Comparison of ENCODE assay signal across 14 cellular contexts in the genomic region with DNA sequence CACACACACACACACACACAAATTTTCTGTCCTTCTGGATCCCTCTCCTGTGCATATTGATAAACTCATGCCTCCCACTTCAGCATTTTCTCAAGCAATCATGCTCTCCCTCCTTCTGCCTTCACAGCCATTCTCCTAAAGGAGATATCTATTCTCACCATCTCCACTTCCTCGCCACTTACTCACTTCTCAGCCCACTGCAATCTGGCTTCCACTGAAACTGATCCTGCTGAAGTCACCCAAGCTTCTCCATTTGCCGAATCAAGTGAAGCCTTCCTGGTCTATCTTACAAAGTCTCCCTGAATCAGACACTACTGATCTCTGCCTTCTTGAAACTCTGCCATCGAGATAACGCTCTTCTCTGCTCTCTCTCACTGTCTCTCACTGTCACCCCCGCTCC. TPM values are rescaled to one million over a fixed set of nuclear protein-coding genes. Genes with fewer than 3 reads are reported as not detected.
"Had no signal": no experiment of that assay in that cellular context is flagged by ENCODE, and none has a peak within 500 bp of the region (broad histone marks: within the 10 kb centered on the region; RNA-seq: fewer than 3 reads in every experiment).

No MANE protein-coding gene starts in this region.

- H3K9me3 ChIP-seq: esophagus squamous epithelium, upper lobe of left lung had no signal

- H3K27ac ChIP-seq: esophagus squamous epithelium, upper lobe of left lung had no signal

- H3K27me3 ChIP-seq: upper lobe of left lung had no signal

- H3K36me3 ChIP-seq: esophagus squamous epithelium, upper lobe of left lung had no signal

- H3K4me3 ChIP-seq: esophagus squamous epithelium, upper lobe of left lung had no signal

- H3K4me1 ChIP-seq: esophagus squamous epithelium, upper lobe of left lung had no signal

- DNase-seq: activated CD4-positive, alpha-beta T cell treated with anti-CD3 and anti-CD28 coated beads, Interleukin-2, amount 10 ng/mL, durations not matched to agents 7 days and 5 days; activated CD4-positive, CD25-positive, alpha-beta regulatory T cell; activated gamma-delta T cell treated with Interleukin-2 at 50 U/mL for 16 hours; activated naive CD8-positive, alpha-beta T cell treated with anti-CD3 and anti-CD28 coated beads, Interleukin-2, amount 10 ng/mL, durations not matched to agents 7 days and 5 days; activated T-cell treated with anti-CD3 and anti-CD28 coated beads, Interleukin-2, amount 50 U/mL, for 48 hours; aorta; esophagus squamous epithelium; foreskin fibroblast; left colon; stimulated activated CD4-positive, alpha-beta T cell treated with anti-CD3 and anti-CD28 coated beads, Interleukin-12 subunit alpha, Interleukin-12 subunit beta, amount 100 ng/mL, for 4 hours; stimulated activated naive CD4-positive, alpha-beta T cell treated with Interleukin-2 at 50 U/mL for 16 hours; T1000; upper lobe of left lung had no signal

RNA-seq across cellular contexts. Expression of a gene that starts 54.0 kb away (rescaled TPM):
- total RNA-seq: bronchial epithelial cell had no signal
